ENCODE assay signal across 9 cellular contexts in genomic region chr9:133955821-133956411, GRCh38. TPM values are rescaled to one million over a fixed set of nuclear protein-coding genes. Genes with fewer than 3 reads are reported as not detected.
DNase-seq lines count a peak whose midpoint lies in the region; ATAC-seq, FAIRE-seq and TF ChIP-seq lines count a peak whose summit lies in the region.
"Had no signal": no experiment of that assay in that cellular context is flagged by ENCODE, and none has a peak within 500 bp of the region (broad histone marks: within the 10 kb centered on the region; RNA-seq: fewer than 3 reads in every experiment).

No MANE protein-coding gene starts in this region.

- no peaks in the 10 kb centered on the region for H3K9me3 Mint-ChIP-seq in activated CD4-positive, alpha-beta T cell treated with anti-CD3 and anti-CD28 coated beads for 36 hours (ENCODE audit: low read depth)

- FAIRE-seq in endothelial cell of umbilical vein (lab: Jason Lieb, UNC) (peak; percentile 84), small intestine (lab: Jason Lieb, UNC) (no peak)

- H3K36me3 Mint-ChIP-seq in activated CD4-positive, alpha-beta T cell treated with anti-CD3 and anti-CD28 coated beads for 36 hours (ENCODE audit: low read depth), result no peaks in the 10 kb centered on the region

- CTCF ChIA-PET in activated CD4-positive, alpha-beta T cell treated with anti-CD3 and anti-CD28 coated beads for 36 hours (lab: Charles Lee), result no interaction called here
- CTCF ChIA-PET in endothelial cell of umbilical vein (lab: Charles Lee), result interaction anchor here (0.9 to 3.0 kb wide), 9 partner anchors 8 to 174 kb away, joined by 3 to 20 read pairs (median 8); no protein-coding TSS in a partner anchor

- TF ChIP-seq POLR2A in endothelial cell of umbilical vein (IDR thresholded peaks at IDR 0.05; ENCODE audit: low read depth, low read length), result no peak

- ATAC-seq in activated CD4-positive, alpha-beta T cell treated with anti-CD3 and anti-CD28 coated beads for 36 hours, result peak; percentile 57
- ATAC-seq in HG03039 (IDR thresholded peaks at IDR 0.05; ENCODE audit: unreplicated experiment) (no peak), GM18868 (IDR thresholded peaks at IDR 0.05; ENCODE audit: unreplicated experiment) (no peak)

- DNase-seq in activated CD4-positive, alpha-beta T cell treated with anti-CD3 and anti-CD28 coated beads for 36 hours, result peak; percentile 53
- DNase-seq in activated CD4-positive, alpha-beta T cell treated with anti-CD3 and anti-CD28 coated beads for 1 hour, result no peak
- DNase-seq in WERI-Rb-1, result peak; percentile 85
- DNase-seq in endothelial cell of umbilical vein (ENCODE audit: low read depth, low spot score), result peak; percentile 56
- DNase-seq in osteoblast (ENCODE audit: insufficient read length, low spot score, missing footprints), result peak; percentile 83
- DNase-seq in small intestine, result no peak

- H4K20me1 ChIP-seq in endothelial cell of umbilical vein (replicated peaks; ENCODE audit: control insufficient read depth, extremely low read depth, insufficient read depth, low read length) (no peaks in the 10 kb centered on the region), osteoblast (ENCODE audit: insufficient read depth, low read length) (peaks cover 48% of the 10 kb centered on the region)

- 29 to 68% (median 53%) methylated on average over 14 to 15 of the region's 15 CpGs for WGBS in small intestine, 3 donors

- H3K27ac ChIP-seq in WERI-Rb-1 (peak overlapping the region; percentile 82), endothelial cell of umbilical vein (ENCODE audit: insufficient read depth, low read depth, low read length) (peak overlapping the region; percentile 69), osteoblast (ENCODE audit: low read depth, low read length) (no peak overlapping the region), small intestine (ENCODE audit: low read depth in 1 of 2, low read length in 1 of 2) (peak overlapping the region in 1 of 2 donors; percentile 67)
- H3K27ac ChIP-seq: C4-2B had no signal

- peak overlapping the region; percentile 37 for H3K27ac Mint-ChIP-seq in activated CD4-positive, alpha-beta T cell treated with anti-CD3 and anti-CD28 coated beads for 36 hours

- no TSS peak for BruUV-seq in endothelial cell of umbilical vein (replicated peaks; lab: Mats Ljungman, UMichigan)

- no peak overlapping the region; the same call in 1 of the 2 replicates for H3K4me3 ChIP-seq in WERI-Rb-1 (ENCODE audit: low read depth, low read length)
- peak overlapping the region in 1 of 3 experiments; percentile 1 for H3K4me3 ChIP-seq in endothelial cell of umbilical vein (replicated peaks in 1 of 3; ENCODE audit: insufficient read depth in 1 of 3, low read depth in 1 of 3, low read length in 3 of 3)
- peak overlapping the region; percentile 25 for H3K4me3 ChIP-seq in osteoblast (ENCODE audit: insufficient read depth, low read length)
- no peak overlapping the region for H3K4me3 ChIP-seq in small intestine (ENCODE audit: low read depth in 1 of 2, low read length in 2 of 2)

- H3K9me1 ChIP-seq in endothelial cell of umbilical vein (replicated peaks; ENCODE audit: control insufficient read depth, extremely low read depth, insufficient read depth, low read length), result no peaks in the 10 kb centered on the region

- peaks cover 35% of the 10 kb centered on the region for H3K4me1 ChIP-seq in endothelial cell of umbilical vein (ENCODE audit: control insufficient read depth, extremely low read depth, insufficient read depth, low read length)
- H3K4me1 ChIP-seq in osteoblast (ENCODE audit: insufficient read depth, low read length), result peaks cover 17% of the 10 kb centered on the region
- H3K4me1 ChIP-seq in small intestine (ENCODE audit: control insufficient read depth in 2 of 2, insufficient read depth in 1 of 2, low read depth in 1 of 2, low read length in 1 of 2), result peaks cover under 1 to 14% of the 10 kb centered on the region in 2 donors

- dilution Hi-C loops in endothelial cell of umbilical vein (cut with MboI; ENCODE audit: extremely low pct_ligation_motif_present, low sequenced_read_pairs), result no loop called here

- peak overlapping the region; percentile 73 for H3K9ac ChIP-seq in endothelial cell of umbilical vein (replicated peaks; ENCODE audit: extremely low read depth, insufficient read depth, low read length)

- intact Hi-C loops in activated CD4-positive, alpha-beta T cell treated with anti-CD3 and anti-CD28 coated beads for 36 hours (cut with DNase I, micrococcal nuclease), result no loop called here
- intact Hi-C loops in endothelial cell of umbilical vein (cut with micrococcal nuclease), result loop anchor here (1.0 to 2.0 kb wide), 3 partner anchors 12 to 167 kb away; no protein-coding TSS in a partner anchor

- peaks cover 28% of the 10 kb centered on the region for H3K4me1 Mint-ChIP-seq in activated CD4-positive, alpha-beta T cell treated with anti-CD3 and anti-CD28 coated beads for 36 hours

- POLR2A ChIA-PET in activated CD4-positive, alpha-beta T cell treated with anti-CD3 and anti-CD28 coated beads for 36 hours (lab: Charles Lee), result no interaction called here
- POLR2A ChIA-PET in endothelial cell of umbilical vein (lab: Charles Lee), result no interaction called here

- peaks cover 47% of the 10 kb centered on the region for H3K79me2 ChIP-seq in endothelial cell of umbilical vein (ENCODE audit: control insufficient read depth, insufficient read depth, low read length)
- H3K79me2 ChIP-seq in osteoblast (ENCODE audit: insufficient read depth, low read length), result peaks cover 71% of the 10 kb centered on the region

- H3K36me3 ChIP-seq in WERI-Rb-1 (peaks cover 10% of the 10 kb centered on the region), endothelial cell of umbilical vein (ENCODE audit: control insufficient read depth in 2 of 2, extremely low read depth in 1 of 2, insufficient read depth in 2 of 2, low read length in 2 of 2) (no peaks in the 10 kb centered on the region), osteoblast (ENCODE audit: insufficient read depth, low read length) (no peaks in the 10 kb centered on the region), small intestine (ENCODE audit: control insufficient read depth in 2 of 2, insufficient read depth in 2 of 2, low read length in 2 of 2) (no peaks in the 10 kb centered on the region)

- H3K4me3 Mint-ChIP-seq in activated CD4-positive, alpha-beta T cell treated with anti-CD3 and anti-CD28 coated beads for 36 hours, result no peak overlapping the region

- H3K9me3 ChIP-seq in WERI-Rb-1 (ENCODE audit: severe bottlenecking) (no peaks in the 10 kb centered on the region), endothelial cell of umbilical vein (replicated peaks; ENCODE audit: control insufficient read depth, insufficient read depth, low read length) (no peaks in the 10 kb centered on the region), osteoblast (ENCODE audit: low read depth, low read length) (no peaks in the 10 kb centered on the region), small intestine (ENCODE audit: control insufficient read depth, low read depth) (no peaks in the 10 kb centered on the region)

- H3K27me3 Mint-ChIP-seq in activated CD4-positive, alpha-beta T cell treated with anti-CD3 and anti-CD28 coated beads for 36 hours, result no peaks in the 10 kb centered on the region

- TF ChIP-seq CTCF in WERI-Rb-1 (IDR thresholded peaks at IDR 0.05; ENCODE audit: low read depth, low read length), result peak; percentile 39
- peak in 1 of 2 donors; percentile 26 for TF ChIP-seq CTCF in endothelial cell of umbilical vein (IDR thresholded peaks at IDR 0.05; ENCODE audit: extremely low read depth in 1 of 2, insufficient read depth in 1 of 2, low read depth in 1 of 2, low read length in 2 of 2)
- no peak for TF ChIP-seq CTCF in osteoblast (IDR thresholded peaks at IDR 0.05; ENCODE audit: extremely low read depth, low read depth, low read length)

- no peak overlapping the region for H2AFZ ChIP-seq in endothelial cell of umbilical vein (ENCODE audit: low read depth, low read length)
- no peak overlapping the region for H2AFZ ChIP-seq in osteoblast (ENCODE audit: low read length)

- H3K27me3 ChIP-seq in WERI-Rb-1 (ENCODE audit: insufficient read depth, low read depth, severe bottlenecking), result no peaks in the 10 kb centered on the region
- no peaks in the 10 kb centered on the region for H3K27me3 ChIP-seq in endothelial cell of umbilical vein (ENCODE audit: control insufficient read depth in 2 of 2, insufficient read depth in 2 of 2, low read length in 2 of 2)
- no peaks in the 10 kb centered on the region for H3K27me3 ChIP-seq in osteoblast (ENCODE audit: insufficient read depth, low read length)
- no peaks in the 10 kb centered on the region for H3K27me3 ChIP-seq in small intestine (ENCODE audit: control insufficient read depth in 2 of 2, insufficient read depth in 2 of 2, low read length in 2 of 2)

- peak overlapping the region; percentile 78 for H3K4me2 ChIP-seq in endothelial cell of umbilical vein (ENCODE audit: insufficient read depth, low read length)
- H3K4me2 ChIP-seq in osteoblast (ENCODE audit: insufficient read depth, low read length), result peak overlapping the region; percentile 43

TF ChIP-seq in endothelial cell of umbilical vein, 7 proteins besides CTCF, POLR2A, EP300 and RAD21:
- TF ChIP-seq MAX (IDR thresholded peaks at IDR 0.05; ENCODE audit: insufficient read depth, insufficient read length) (no peak), EZH2 (IDR thresholded peaks at IDR 0.05; ENCODE audit: borderline replicate concordance, low read depth, low read length, severe bottlenecking) (no peak), MYC (IDR thresholded peaks at IDR 0.05; ENCODE audit: low read depth, low read length) (no peak), POLR2AphosphoS5 (IDR thresholded peaks at IDR 0.05; ENCODE audit: insufficient read depth, low read depth, low read length) (no peak), JUN (IDR thresholded peaks at IDR 0.05; ENCODE audit: borderline replicate concordance, insufficient read depth, insufficient read length, low read depth) (no peak), FOS (IDR thresholded peaks at IDR 0.05; ENCODE audit: borderline replicate concordance, insufficient read depth, low read length) (no peak), GATA2 (IDR thresholded peaks at IDR 0.05; ENCODE audit: insufficient read depth, insufficient read length, low read depth, low read length) (no peak)

RNA-seq across cellular contexts. Expression of gene VAV2, which starts 36.2 kb away (rescaled TPM):
- total RNA-seq in activated CD4-positive, alpha-beta T cell treated with anti-CD3 and anti-CD28 coated beads for 36 hours, result 1 to 10 TPM; 5.1 to 6.5 TPM
- total RNA-seq in endothelial cell of umbilical vein (29.9 and 30.6 TPM in 2 replicates), osteoblast (8.0 and 8.8 TPM in 2 replicates)
- polyA plus RNA-seq in endothelial cell of umbilical vein (8.6 and 10.6 TPM in 2 replicates), small intestine (10 to 100 TPM; 26.7 to 40.3 (median 32.2) TPM)
- polyA plus RNA-seq in endothelial cell of umbilical vein (2011; cell fraction: cytosol; rRNA removed), result 14.4 and 14.8 TPM in 2 replicates
- 32.0 and 32.3 TPM in 2 replicates for polyA plus RNA-seq in endothelial cell of umbilical vein (2011; cell fraction: nucleus; rRNA removed)
- polyA plus RNA-seq in endothelial cell of umbilical vein (2012), result 18.8 and 23.8 TPM in 2 replicates
- polyA minus RNA-seq in endothelial cell of umbilical vein, result 22.5 and 22.6 TPM in 2 replicates
- polyA minus RNA-seq in endothelial cell of umbilical vein (2011; cell fraction: cytosol; rRNA and poly(A)+ RNA removed), result 24.8 TPM
- polyA minus RNA-seq in endothelial cell of umbilical vein (2011; cell fraction: nucleus; rRNA and poly(A)+ RNA removed), result 18.1 TPM in 2 replicates

Comparison
In these comparisons a context has a peak if more than half of its experiments do, and no peak if none do; other contexts are left out.
1. DNase-seq: peak in activated CD4-positive, alpha-beta T cell treated with anti-CD3 and anti-CD28 coated beads for 36 hours (single experiment), WERI-Rb-1 (single experiment), endothelial cell of umbilical vein (single experiment) and osteoblast (single experiment); none in activated CD4-positive, alpha-beta T cell treated with anti-CD3 and anti-CD28 coated beads for 1 hour (single experiment) and small intestine (single experiment).